Comparison of ENCODE assay signal across 12 cellular contexts in genomic region chr13:40786568-40786996, GRCh38. TPM values are rescaled to one million over a fixed set of nuclear protein-coding genes. Genes with fewer than 3 reads are reported as not detected.
DNase-seq lines count a peak whose midpoint lies in the region; ATAC-seq and TF ChIP-seq lines count a peak whose summit lies in the region.
"Had no signal": no experiment of that assay in that cellular context is flagged by ENCODE, and none has a peak within 500 bp of the region (broad histone marks: within the 10 kb centered on the region; RNA-seq: fewer than 3 reads in every experiment).

No MANE protein-coding gene starts in this region.

- no peaks in the 10 kb centered on the region for H3K27me3 Mint-ChIP-seq in activated T-cell treated with anti-CD3 and anti-CD28 coated beads, Interleukin-2, amount 50 U/mL, for 72 hours (ENCODE audit: low read depth)
- H3K27me3 Mint-ChIP-seq in T-cell = no peaks in the 10 kb centered on the region
- H3K27me3 Mint-ChIP-seq: B cell had no signal

- peak overlapping the region; percentile 49 for H3K27ac ChIP-seq in fibroblast of lung (ENCODE audit: insufficient read depth, low read length)
- H3K27ac ChIP-seq in stomach = peak overlapping the region in 3 of 5 donors; percentile 2 to 44 (median 29)
- no peak overlapping the region for H3K27ac ChIP-seq in osteoblast (ENCODE audit: low read depth, low read length)

- H2AFZ ChIP-seq in fibroblast of lung (ENCODE audit: low read length) (no peak overlapping the region), osteoblast (ENCODE audit: low read length) (no peak overlapping the region)

- H3K36me3 Mint-ChIP-seq in activated T-cell treated with anti-CD3 and anti-CD28 coated beads, Interleukin-2, amount 50 U/mL, for 72 hours (ENCODE audit: insufficient read depth in 2 of 2) = no peaks in the 10 kb centered on the region
- no peaks in the 10 kb centered on the region for H3K36me3 Mint-ChIP-seq in T-cell
- H3K36me3 Mint-ChIP-seq: brain had no signal

- no peak for TF ChIP-seq EP300 in stomach (IDR thresholded peaks at IDR 0.05)

- ATAC-seq in activated T-cell treated with anti-CD3 and anti-CD28 coated beads, Interleukin-2, amount 50 U/mL, for 72 hours (replicated peaks in 1 of 2) = peak; percentile 54
- no peak for ATAC-seq in T-cell (replicated peaks in 1 of 4)
- no peak for ATAC-seq in GM18909 (IDR thresholded peaks at IDR 0.05; ENCODE audit: poor library complexity, unreplicated experiment)

- 81 to 86% (median 83%) methylated on average over 4 of the region's 4 CpGs for WGBS in stomach, 5 donors

- H3K9me3 Mint-ChIP-seq in activated T-cell treated with anti-CD3 and anti-CD28 coated beads, Interleukin-2, amount 50 U/mL, for 72 hours = no peaks in the 10 kb centered on the region
- no peaks in the 10 kb centered on the region for H3K9me3 Mint-ChIP-seq in T-cell

- H3K4me3 ChIP-seq in fibroblast of lung (replicated peaks in 1 of 4; ENCODE audit: control extremely low read depth in 1 of 4, insufficient read depth in 1 of 4, low read depth in 3 of 4, low read length in 4 of 4) (no peak overlapping the region), stomach (no peak overlapping the region), osteoblast (ENCODE audit: insufficient read depth, low read length) (no peak overlapping the region)

- H3K36me3 ChIP-seq in fibroblast of lung (ENCODE audit: control insufficient read depth, insufficient read depth, low read length) (no peaks in the 10 kb centered on the region), stomach (no peaks in the 10 kb centered on the region), osteoblast (ENCODE audit: insufficient read depth, low read length) (no peaks in the 10 kb centered on the region)

- H3K79me2 ChIP-seq in fibroblast of lung (ENCODE audit: control insufficient read depth, insufficient read depth, low read length) (no peaks in the 10 kb centered on the region), osteoblast (ENCODE audit: insufficient read depth, low read length) (peaks cover 4% of the 10 kb centered on the region)

- intact Hi-C loops in stomach (cut with DNase I; ENCODE audit: low total_unique reads) = no loop called here

- POLR2A ChIA-PET in T-cell (lab: Charles Lee) = interaction anchor here in 1 of 2 donors (0.5 to 0.6 kb wide), 2 partner anchors 43 to 870 kb away, joined by 3 to 6 read pairs; no protein-coding TSS in a partner anchor

- H3K27me3 ChIP-seq in fibroblast of lung (ENCODE audit: control insufficient read depth, insufficient read depth, low read length) (no peaks in the 10 kb centered on the region), stomach (no peaks in the 10 kb centered on the region), osteoblast (ENCODE audit: insufficient read depth, low read length) (no peaks in the 10 kb centered on the region)

- no peaks in the 10 kb centered on the region for H3K9me3 ChIP-seq in fibroblast of lung (ENCODE audit: control insufficient read depth, insufficient read depth, low read depth, low read length)
- H3K9me3 ChIP-seq in stomach = no peaks in the 10 kb centered on the region
- no peaks in the 10 kb centered on the region for H3K9me3 ChIP-seq in osteoblast (ENCODE audit: low read depth, low read length)

- DNase-seq in activated T-cell treated with anti-CD3 and anti-CD28 coated beads, Interleukin-2, amount 50 U/mL, for 72 hours = peak; percentile 53 to 54
- DNase-seq in activated T-cell treated with anti-CD3 and anti-CD28 coated beads for 4 hours (no peak), T-cell (no peak), fibroblast of lung (ENCODE audit: low read depth in 2 of 2) (peak; percentile 41 to 76), stomach (no peak), NCI-H1436 treated with DMSO at 0.1 percent for 48 hours (lab: John Stamatoyannopoulos, UW) (no peak), osteoblast (ENCODE audit: insufficient read length, low spot score, missing footprints) (no peak)
- DNase-seq: NCI-H2029 treated with DMSO at 0.1 percent for 48 hours, SW 1271 had no signal

- TF ChIP-seq CTCF in fibroblast of lung (conservative IDR thresholded peaks at IDR 0.05 in 1 of 2, IDR thresholded peaks at IDR 0.05 in 1 of 2; ENCODE audit: low read depth in 1 of 2, low read length in 2 of 2) (no peak), stomach (IDR thresholded peaks at IDR 0.05) (no peak), osteoblast (IDR thresholded peaks at IDR 0.05; ENCODE audit: extremely low read depth, low read depth, low read length) (no peak)

- H3K4me3 Mint-ChIP-seq in activated T-cell treated with anti-CD3 and anti-CD28 coated beads, Interleukin-2, amount 50 U/mL, for 72 hours = peak overlapping the region; percentile 43 to 80
- no peak overlapping the region for H3K4me3 Mint-ChIP-seq in T-cell

- no peak for TF ChIP-seq POLR2A in stomach (IDR thresholded peaks at IDR 0.05)

- CTCF ChIA-PET in T-cell (lab: Charles Lee) = no interaction called here

- no peaks in the 10 kb centered on the region for H4K20me1 ChIP-seq in fibroblast of lung (ENCODE audit: control insufficient read depth, extremely low read depth, insufficient read depth, low read length)
- no peaks in the 10 kb centered on the region for H4K20me1 ChIP-seq in osteoblast (ENCODE audit: insufficient read depth, low read length)

- H3K4me1 ChIP-seq in fibroblast of lung (ENCODE audit: control insufficient read depth, extremely low read depth, insufficient read depth, low read length) = peaks cover 10% of the 10 kb centered on the region
- H3K4me1 ChIP-seq in stomach = peaks cover 7 to 19% (median 14%) of the 10 kb centered on the region in 4 donors
- H3K4me1 ChIP-seq in osteoblast (ENCODE audit: insufficient read depth, low read length) = peaks cover 20% of the 10 kb centered on the region

- H3K4me1 Mint-ChIP-seq in activated T-cell treated with anti-CD3 and anti-CD28 coated beads, Interleukin-2, amount 50 U/mL, for 72 hours (ENCODE audit: low read depth) = peaks cover 34% of the 10 kb centered on the region
- peaks cover 0 to 35% (median 34%) of the 10 kb centered on the region in 3 donors for H3K4me1 Mint-ChIP-seq in T-cell

- H3K27ac Mint-ChIP-seq in activated T-cell treated with anti-CD3 and anti-CD28 coated beads, Interleukin-2, amount 50 U/mL, for 72 hours = peak overlapping the region; percentile 78
- peak overlapping the region; percentile 36 to 45 for H3K27ac Mint-ChIP-seq in T-cell

- no peak overlapping the region for H3K9ac ChIP-seq in fibroblast of lung (ENCODE audit: insufficient read depth, low read length)

- H3K4me2 ChIP-seq in fibroblast of lung (ENCODE audit: extremely low read depth, insufficient read depth, low read length) (peak overlapping the region; percentile 37), osteoblast (ENCODE audit: insufficient read depth, low read length) (no peak overlapping the region)

RNA-seq across cellular contexts. Expression of gene SLC25A15, which starts 2.8 kb away (rescaled TPM):
- 10 to 100 TPM; 13.0 to 14.3 TPM for total RNA-seq in activated T-cell treated with anti-CD3 and anti-CD28 coated beads, Interleukin-2, amount 50 U/mL, for 72 hours
- total RNA-seq in T-cell (10 to 100 TPM in 3 of 5 donors, 1 to 10 TPM in 2; 6.1 to 13.4 (median 10.2) TPM), fibroblast of lung (9.6 and 10.3 TPM in 2 replicates), stomach (10 to 100 TPM in 2 of 5 donors, 1 to 10 TPM in 1, under 1 TPM in 1, not detected in 1; 0.58 to 12.6 (median 10.9) TPM), osteoblast (9.4 TPM in 2 replicates)
- polyA plus RNA-seq in fibroblast of lung (6.8 and 10.2 TPM in 2 replicates), stomach (1 to 10 TPM; 1.2 to 7.3 (median 5.7) TPM)
- polyA plus RNA-seq in fibroblast of lung (2012) = 5.5 and 7.7 TPM in 2 replicates
- 3.5 and 14.5 TPM in 2 replicates for polyA minus RNA-seq in fibroblast of lung (ENCODE audit: low replicate concordance)

RNA-seq across cellular contexts. Expression of gene MRPS31, which starts 15.6 kb away (rescaled TPM):
- 10 to 100 TPM; 47.8 to 52.3 TPM for total RNA-seq in activated T-cell treated with anti-CD3 and anti-CD28 coated beads, Interleukin-2, amount 50 U/mL, for 72 hours
- total RNA-seq in T-cell (10 to 100 TPM; 19.2 to 34.4 (median 28.5) TPM), fibroblast of lung (14.2 and 14.9 TPM in 2 replicates), stomach (10 to 100 TPM in 3 of 5 donors, 1 to 10 TPM in 2; 6.2 to 43.8 (median 26.8) TPM), osteoblast (13.4 and 18.0 TPM in 2 replicates)
- polyA plus RNA-seq in fibroblast of lung (16.0 and 21.8 TPM in 2 replicates), stomach (10 to 100 TPM; 20.5 to 31.6 (median 22.9) TPM)
- 9.5 and 13.6 TPM in 2 replicates for polyA plus RNA-seq in fibroblast of lung (2012)
- 0.41 and 2.1 TPM in 2 replicates for polyA minus RNA-seq in fibroblast of lung (ENCODE audit: low replicate concordance)

Comparison
In these comparisons a context has a peak if more than half of its experiments do, and no peak if none do; other contexts are left out.
1. DNase-seq: peak in activated T-cell treated with anti-CD3 and anti-CD28 coated beads, Interleukin-2, amount 50 U/mL, for 72 hours (2 of 2) and fibroblast of lung (2 of 2); none in activated T-cell treated with anti-CD3 and anti-CD28 coated beads for 4 hours (single experiment), T-cell (0 of 34), stomach (single experiment), NCI-H1436 treated with DMSO at 0.1 percent for 48 hours (single experiment) and osteoblast (single experiment).
2. ATAC-seq: peak in activated T-cell treated with anti-CD3 and anti-CD28 coated beads, Interleukin-2, amount 50 U/mL, for 72 hours (2 of 2); none in T-cell (0 of 4) and GM18909 (single experiment).
3. H3K4me3 Mint-ChIP-seq: peak in activated T-cell treated with anti-CD3 and anti-CD28 coated beads, Interleukin-2, amount 50 U/mL, for 72 hours (2 of 2); none in T-cell (0 of 3).